8 cellular contexts compared by ENCODE assay signal in genomic region chr4:128468485-128468989, GRCh38.
DNase-seq lines count a peak whose midpoint lies in the region; ATAC-seq, FAIRE-seq and TF ChIP-seq lines count a peak whose summit lies in the region.
"Had no signal": no experiment of that assay in that cellular context is flagged by ENCODE, and none has a peak within 500 bp of the region (broad histone marks: within the 10 kb centered on the region; RNA-seq: fewer than 3 reads in every experiment).

No MANE protein-coding gene starts in this region.

- no peaks in the 10 kb centered on the region for H3K9me3 ChIP-seq in astrocyte (ENCODE audit: insufficient read depth, low read depth, low read length)

- peak overlapping the region; percentile 2 for H3K27ac ChIP-seq in astrocyte (ENCODE audit: low read depth, low read length)

- ATAC-seq in GM21526 (IDR thresholded peaks at IDR 0.05; ENCODE audit: low FRiP score, unreplicated experiment) = no peak

- no peak overlapping the region for H3K9ac ChIP-seq in astrocyte (ENCODE audit: low read length)

- H3K36me3 Mint-ChIP-seq in astrocyte (ENCODE audit: low read depth, unreplicated experiment) (peaks cover 12% of the 10 kb centered on the region), nephron progenitor cell (ENCODE audit: low read depth) (peaks cover 4% of the 10 kb centered on the region)

- H3K27ac Mint-ChIP-seq in astrocyte (ENCODE audit: unreplicated experiment) (no peak overlapping the region), nephron progenitor cell (no peak overlapping the region)

- H3K27me3 ChIP-seq in astrocyte (ENCODE audit: insufficient read depth, low read length) = no peaks in the 10 kb centered on the region

- H3K4me1 ChIP-seq in astrocyte (ENCODE audit: insufficient read depth, low read length) = peaks cover 4% of the 10 kb centered on the region

- peak overlapping the region; percentile 29 for H2AFZ ChIP-seq in astrocyte (ENCODE audit: low read depth, low read length)

- no peaks in the 10 kb centered on the region for H3K9me3 Mint-ChIP-seq in astrocyte (ENCODE audit: unreplicated experiment)
- no peaks in the 10 kb centered on the region for H3K9me3 Mint-ChIP-seq in nephron progenitor cell

- H3K27me3 Mint-ChIP-seq in astrocyte (ENCODE audit: low read depth, unreplicated experiment) (peaks cover 2% of the 10 kb centered on the region), nephron progenitor cell (ENCODE audit: low read depth, poor library complexity) (peaks cover 2% of the 10 kb centered on the region)

- no peak for TF ChIP-seq CTCF in astrocyte (IDR thresholded peaks at IDR 0.05; ENCODE audit: insufficient read depth, low read depth, low read length)
- no peak for TF ChIP-seq CTCF in nephron progenitor cell (IDR thresholded peaks at IDR 0.05)

- H3K4me3 Mint-ChIP-seq in astrocyte (ENCODE audit: unreplicated experiment) = no peak overlapping the region
- H3K4me3 Mint-ChIP-seq in nephron progenitor cell = no peak overlapping the region

- no peaks in the 10 kb centered on the region for H3K79me2 ChIP-seq in astrocyte (ENCODE audit: insufficient read depth, low read length)

- no peak overlapping the region for H3K4me3 ChIP-seq in astrocyte (ENCODE audit: insufficient read depth, low read depth, low read length)

- no peaks in the 10 kb centered on the region for H3K36me3 ChIP-seq in astrocyte (ENCODE audit: insufficient read depth, low read length)

- H4K20me1 ChIP-seq in astrocyte (ENCODE audit: insufficient read depth, low read length) = no peaks in the 10 kb centered on the region

- H3K4me1 Mint-ChIP-seq in astrocyte (ENCODE audit: low read depth, unreplicated experiment) (peaks cover 20% of the 10 kb centered on the region), nephron progenitor cell (no peaks in the 10 kb centered on the region)

- peak; percentile 37 for DNase-seq in HTR-8/SVneo (ENCODE audit: insufficient read length, low spot score)
- DNase-seq in astrocyte (ENCODE audit: low read depth) = peak; percentile 94
- peak; percentile 99 for DNase-seq in iris pigment epithelial cell (ENCODE audit: low read depth)
- peak; percentile 45 for DNase-seq in superior temporal gyrus (ENCODE audit: extremely low spot score)
- no peak for DNase-seq in nephron progenitor cell
- no peak for DNase-seq in activated effector memory CD4-positive, alpha-beta T cell treated with Interleukin-2 at 50 U/mL for 16 hours

- H3K4me2 ChIP-seq in astrocyte (ENCODE audit: low read length) = peak overlapping the region; percentile 32

- FAIRE-seq in HTR-8/SVneo (lab: Jason Lieb, UNC) (no peak), astrocyte (lab: Jason Lieb, UNC) (peak; percentile 95)
- FAIRE-seq: TTC549 had no signal

Comparison
In these comparisons a context has a peak if more than half of its experiments do, and no peak if none do; other contexts are left out.
1. DNase-seq: peak in HTR-8/SVneo (single experiment), astrocyte (single experiment), iris pigment epithelial cell (single experiment) and superior temporal gyrus (single experiment); none in nephron progenitor cell (single experiment) and activated effector memory CD4-positive, alpha-beta T cell treated with Interleukin-2 at 50 U/mL for 16 hours (single experiment).